ENCODE assay signal across 1 cellular context in the genomic region with DNA sequence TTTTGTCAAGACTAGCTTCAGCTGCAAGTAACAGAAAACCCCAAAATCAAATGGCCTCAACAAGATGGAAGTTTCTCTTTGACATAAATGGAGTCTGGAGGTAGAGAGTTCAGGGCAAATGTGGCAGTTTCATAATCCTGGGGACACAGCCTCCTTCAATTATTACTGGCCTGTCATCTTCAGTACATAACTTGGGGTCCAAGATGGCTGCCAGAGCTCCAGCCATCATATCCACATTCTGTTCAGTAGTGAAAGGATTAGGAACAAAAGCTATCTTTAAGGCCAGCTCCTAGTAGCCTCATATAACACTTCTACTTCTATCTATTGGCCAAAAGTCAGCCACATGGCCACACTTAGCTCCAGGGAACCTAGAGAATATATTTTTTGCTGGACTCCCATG.
A peak's percentile ranks its signal among the peaks of the same experiment; 100 is the strongest.
TF ChIP-seq lines count a peak whose summit lies in the region.

No MANE protein-coding gene starts in this region.

TF ChIP-seq in HepG2, 621 proteins besides CTCF, POLR2A, EP300 and RAD21:
- TF ChIP-seq NFYC (CRISPR knock-in tag; IDR thresholded peaks at IDR 0.05), result no peak
- TF ChIP-seq ZMYM3 (CRISPR knock-in tag; IDR thresholded peaks at IDR 0.05), result peak; percentile 58; the same call in 1 of the 2 replicates
- TF ChIP-seq ZMYM2 (CRISPR knock-in tag; IDR thresholded peaks at IDR 0.05), result no peak
- no peak for TF ChIP-seq POGZ (CRISPR knock-in tag; IDR thresholded peaks at IDR 0.05)
- no peak for TF ChIP-seq RARA (CRISPR knock-in tag; IDR thresholded peaks at IDR 0.05)
- TF ChIP-seq ZNF879 (CRISPR knock-in tag; IDR thresholded peaks at IDR 0.05), result no peak
- no peak for TF ChIP-seq ZNF547 (CRISPR knock-in tag; IDR thresholded peaks at IDR 0.05)
- no peak for TF ChIP-seq IKZF1 (IDR thresholded peaks at IDR 0.05)
TF ChIP-seq in HepG2: peak in this region for 1.
